ENCODE assay signal across 8 cellular contexts in genomic region chr2:215950009-215950408, GRCh38.
DNase-seq lines count a peak whose midpoint lies in the region; ATAC-seq and TF ChIP-seq lines count a peak whose summit lies in the region.

No MANE protein-coding gene starts in this region.

- peak; percentile 33 for DNase-seq in Caki2 (ENCODE audit: low read depth)
- DNase-seq in NCI-H748 (lab: John Stamatoyannopoulos, UW; ENCODE audit: unreplicated experiment), result peak; percentile 59
- DNase-seq in colonic mucosa, result no peak
- DNase-seq in GM19238 (ENCODE audit: insufficient read length, low spot score), result no peak
- DNase-seq in stimulated activated CD4-positive, alpha-beta T cell treated with anti-CD3 and anti-CD28 coated beads, Interleukin-2, amount 100 ng/mL, for 48 hours, result no peak

- ATAC-seq in GM18868 (IDR thresholded peaks at IDR 0.05; ENCODE audit: unreplicated experiment), result peak; percentile 94
- peak; percentile 60 for ATAC-seq in HG02970 (IDR thresholded peaks at IDR 0.05; ENCODE audit: low FRiP score, unreplicated experiment)

- no peak overlapping the region for H3K4me3 Mint-ChIP-seq in nephron

- no peaks in the 10 kb centered on the region for H3K9me3 ChIP-seq in colonic mucosa

- intact Hi-C loops in colonic mucosa (cut with DNase I), result loop anchor here (5.0 kb wide), 1 partner anchor 72 kb away; no protein-coding TSS in a partner anchor

- H3K27me3 ChIP-seq in colonic mucosa, result no peaks in the 10 kb centered on the region

- in situ Hi-C loops in Caki2 (cut with HindIII; ENCODE audit: low pct_unique_long_range_greater_than_20kb, low sequenced_read_pairs), result no loop called here

- H3K4me1 ChIP-seq in colonic mucosa, result no peaks in the 10 kb centered on the region

- H3K27me3 Mint-ChIP-seq in nephron (ENCODE audit: low read depth), result no peaks in the 10 kb centered on the region

- peaks cover 26% of the 10 kb centered on the region for H3K36me3 Mint-ChIP-seq in nephron (ENCODE audit: low read depth)

- no peaks in the 10 kb centered on the region for H3K9me3 Mint-ChIP-seq in nephron

- TF ChIP-seq CTCF in colonic mucosa (IDR thresholded peaks at IDR 0.05) (peak; percentile 50), nephron (IDR thresholded peaks at IDR 0.05; ENCODE audit: unreplicated experiment in 3 of 3) (peak; percentile 57 to 60 (median 57))

- H3K9ac ChIP-seq in colonic mucosa (ENCODE audit: low read depth in 2 of 2, low read length in 2 of 2), result no peak overlapping the region

- no peaks in the 10 kb centered on the region for H3K4me1 Mint-ChIP-seq in nephron

- no peaks in the 10 kb centered on the region for H3K36me3 ChIP-seq in colonic mucosa

- H3K4me3 ChIP-seq in colonic mucosa, result no peak overlapping the region

- H3K27ac ChIP-seq in colonic mucosa, result no peak overlapping the region

- H3K27ac Mint-ChIP-seq in nephron, result no peak overlapping the region

Comparison
In these comparisons a context has a peak if more than half of its experiments do, and no peak if none do; other contexts are left out.
1. DNase-seq: peak in Caki2 (single experiment) and NCI-H748 (single experiment); none in colonic mucosa (single experiment), GM19238 (single experiment) and stimulated activated CD4-positive, alpha-beta T cell treated with anti-CD3 and anti-CD28 coated beads, Interleukin-2, amount 100 ng/mL, for 48 hours (0 of 2).